ENCODE assay signal across 20 cellular contexts in genomic region chr2:23412556-23413155, GRCh38. TPM values are rescaled to one million over a fixed set of nuclear protein-coding genes. Genes with fewer than 3 reads are reported as not detected.
DNase-seq lines count a peak whose midpoint lies in the region; ATAC-seq and TF ChIP-seq lines count a peak whose summit lies in the region.
"Had no signal": no experiment of that assay in that cellular context is flagged by ENCODE, and none has a peak within 500 bp of the region (broad histone marks: within the 10 kb centered on the region; RNA-seq: fewer than 3 reads in every experiment).

No MANE protein-coding gene starts in this region.

- H3K4me3 Mint-ChIP-seq in activated T-helper 1 cell treated with anti-CD3 and anti-CD28 coated beads, Interleukin-12 subunit alpha, Interleukin-12 subunit beta, Interleukin-2, Interleukin-4 antibody, amounts not matched to agents 30 ng/mL and 10 ng/mL and 1 ng/mL, durations not matched to agents 14 hours and 24 hours and 36 hours, result no peak overlapping the region
- H3K4me3 Mint-ChIP-seq: activated naive CD8-positive, alpha-beta T cell treated with anti-CD3 and anti-CD28 coated beads, Interleukin-2, amount 10 ng/mL, durations not matched to agents 7 days and 5 days; B cell; dendritic cell treated with granulocyte-macrophage colony-stimulating factor and Interleukin-4, amounts not matched to agents 40 ng/mL and 50 ng/mL, for 4 days; H9; T-helper 1 cell treated with Interleukin-12 subunit alpha and Interleukin-12 subunit beta and Interleukin-4 antibody, amounts not matched to agents 30 μg/mL and 1 μg/mL, for 36 hours had no signal

- no peaks in the 10 kb centered on the region for H3K27me3 ChIP-seq in PC-9 (ENCODE audit: insufficient read depth, low read depth)
- no peaks in the 10 kb centered on the region for H3K27me3 ChIP-seq in osteoblast (ENCODE audit: insufficient read depth, low read length)

- H3F3A ChIP-seq in PC-9 (ENCODE audit: insufficient read depth, low read depth), result 0 out of 2 replicates have a peak, but pooled peaks cover 3% of the 10 kb centered on the region

- H3K36me3 ChIP-seq in PC-9 (ENCODE audit: low read depth) (no peaks in the 10 kb centered on the region), osteoblast (ENCODE audit: insufficient read depth, low read length) (no peaks in the 10 kb centered on the region)
- H3K36me3 ChIP-seq: neutrophil had no signal

- H3K4me1 ChIP-seq in PC-9 (replicated peaks; ENCODE audit: insufficient read depth) (peaks cover 17% of the 10 kb centered on the region), osteoblast (ENCODE audit: insufficient read depth, low read length) (peaks cover 19% of the 10 kb centered on the region)

- H3K36me3 Mint-ChIP-seq in activated T-helper 1 cell treated with anti-CD3 and anti-CD28 coated beads, Interleukin-12 subunit alpha, Interleukin-12 subunit beta, Interleukin-2, Interleukin-4 antibody, amounts not matched to agents 30 ng/mL and 10 ng/mL and 1 ng/mL, durations not matched to agents 14 hours and 24 hours and 36 hours (ENCODE audit: low read depth), result no peaks in the 10 kb centered on the region
- H3K36me3 Mint-ChIP-seq: activated naive CD8-positive, alpha-beta T cell treated with anti-CD3 and anti-CD28 coated beads, Interleukin-2, amount 10 ng/mL, durations not matched to agents 7 days and 5 days had no signal

- H3K4me2 ChIP-seq in PC-9 (peak overlapping the region; percentile 29; the same call in 1 of the 2 replicates), osteoblast (ENCODE audit: insufficient read depth, low read length) (peak overlapping the region; percentile 43)
- H3K4me2 ChIP-seq: KMS-11 had no signal

- peak; percentile 79 for DNase-seq in AG10803 (ENCODE audit: low read depth)
- DNase-seq in PC-9, result peak in 1 of 2 experiments; percentile 73
- peak; percentile 61 for DNase-seq in coronary artery (ENCODE audit: low spot score)
- no peak for DNase-seq in osteoblast (ENCODE audit: insufficient read length, low spot score, missing footprints)
- DNase-seq in activated T-helper 1 cell treated with anti-CD3 and anti-CD28 coated beads, Interleukin-12 subunit alpha, Interleukin-12 subunit beta, Interleukin-2, Interleukin-4 antibody, amounts not matched to agents 30 ng/mL and 10 ng/mL and 1 ng/mL, durations not matched to agents 14 hours and 24 hours and 36 hours (ENCODE audit: low spot score), result no peak
- no peak for DNase-seq in amygdala (lab: John Stamatoyannopoulos, UW)
- DNase-seq: activated CD4-positive, alpha-beta T cell treated with anti-CD3 and anti-CD28 coated beads for 1 hour; activated naive CD8-positive, alpha-beta T cell treated with anti-CD3 and anti-CD28 coated beads, Interleukin-2, amount 10 ng/mL, durations not matched to agents 7 days and 5 days; DMS153; H9; NCI-H1436; NCI-H510A treated with DMSO at 0.1 percent for 48 hours; stimulated activated naive CD4-positive, alpha-beta T cell treated with Interleukin-2 at 50 U/mL for 16 hours had no signal

- CTCF ChIA-PET in PC-9 (lab: Charles Lee), result interaction anchor here (0.6 kb wide), 1 partner anchor 923 kb away, joined by 3 read pairs; no protein-coding TSS in a partner anchor

- POLR2A ChIA-PET in PC-9 (lab: Charles Lee; ENCODE audit: unreplicated experiment), result no interaction called here

- BruUV-seq in PC-9 (replicated peaks; lab: Mats Ljungman, UMichigan), result no TSS peak

- no peaks in the 10 kb centered on the region for H3K4me1 Mint-ChIP-seq in activated T-helper 1 cell treated with anti-CD3 and anti-CD28 coated beads, Interleukin-12 subunit alpha, Interleukin-12 subunit beta, Interleukin-2, Interleukin-4 antibody, amounts not matched to agents 30 ng/mL and 10 ng/mL and 1 ng/mL, durations not matched to agents 14 hours and 24 hours and 36 hours (ENCODE audit: low read depth)
- H3K4me1 Mint-ChIP-seq: activated naive CD8-positive, alpha-beta T cell treated with anti-CD3 and anti-CD28 coated beads, Interleukin-2, amount 10 ng/mL, durations not matched to agents 7 days and 5 days; B cell had no signal

- H3K9me3 Mint-ChIP-seq in activated T-helper 1 cell treated with anti-CD3 and anti-CD28 coated beads, Interleukin-12 subunit alpha, Interleukin-12 subunit beta, Interleukin-2, Interleukin-4 antibody, amounts not matched to agents 30 ng/mL and 10 ng/mL and 1 ng/mL, durations not matched to agents 14 hours and 24 hours and 36 hours, result no peaks in the 10 kb centered on the region
- H3K9me3 Mint-ChIP-seq: activated naive CD8-positive, alpha-beta T cell treated with anti-CD3 and anti-CD28 coated beads, Interleukin-2, amount 10 ng/mL, durations not matched to agents 7 days and 5 days; dendritic cell treated with granulocyte-macrophage colony-stimulating factor and Interleukin-4, amounts not matched to agents 40 ng/mL and 50 ng/mL, for 4 days; T-helper 1 cell treated with Interleukin-12 subunit alpha and Interleukin-12 subunit beta and Interleukin-4 antibody, amounts not matched to agents 30 μg/mL and 1 μg/mL, for 36 hours had no signal

- H3K27me3 Mint-ChIP-seq in activated T-helper 1 cell treated with anti-CD3 and anti-CD28 coated beads, Interleukin-12 subunit alpha, Interleukin-12 subunit beta, Interleukin-2, Interleukin-4 antibody, amounts not matched to agents 30 ng/mL and 10 ng/mL and 1 ng/mL, durations not matched to agents 14 hours and 24 hours and 36 hours (ENCODE audit: insufficient read depth), result peaks cover 9% of the 10 kb centered on the region
- H3K27me3 Mint-ChIP-seq: B cell had no signal

- H3K79me2 ChIP-seq in PC-9 (ENCODE audit: low read depth) (no peaks in the 10 kb centered on the region), osteoblast (ENCODE audit: insufficient read depth, low read length) (no peaks in the 10 kb centered on the region)

- ATAC-seq in GM21360 (IDR thresholded peaks at IDR 0.05; ENCODE audit: unreplicated experiment), result no peak
- ATAC-seq in HG03025 (IDR thresholded peaks at IDR 0.05; ENCODE audit: low FRiP score, unreplicated experiment), result no peak

- no peaks in the 10 kb centered on the region for H3K9me3 ChIP-seq in PC-9 (ENCODE audit: insufficient read depth, low read depth)
- no peaks in the 10 kb centered on the region for H3K9me3 ChIP-seq in osteoblast (ENCODE audit: low read depth, low read length)
- H3K9me3 ChIP-seq: neutrophil had no signal

- no peak overlapping the region for H3K27ac Mint-ChIP-seq in activated T-helper 1 cell treated with anti-CD3 and anti-CD28 coated beads, Interleukin-12 subunit alpha, Interleukin-12 subunit beta, Interleukin-2, Interleukin-4 antibody, amounts not matched to agents 30 ng/mL and 10 ng/mL and 1 ng/mL, durations not matched to agents 14 hours and 24 hours and 36 hours
- H3K27ac Mint-ChIP-seq: activated naive CD8-positive, alpha-beta T cell treated with anti-CD3 and anti-CD28 coated beads, Interleukin-2, amount 10 ng/mL, durations not matched to agents 7 days and 5 days; B cell; dendritic cell treated with granulocyte-macrophage colony-stimulating factor and Interleukin-4, amounts not matched to agents 40 ng/mL and 50 ng/mL, for 4 days; T-helper 1 cell treated with Interleukin-12 subunit alpha and Interleukin-12 subunit beta and Interleukin-4 antibody, amounts not matched to agents 30 μg/mL and 1 μg/mL, for 36 hours had no signal

- intact Hi-C loops in PC-9 (cut with micrococcal nuclease; ENCODE audit: unreplicated experiment), result no loop called here
- intact Hi-C loops in activated T-helper 1 cell treated with anti-CD3 and anti-CD28 coated beads, Interleukin-12 subunit alpha, Interleukin-12 subunit beta, Interleukin-2, Interleukin-4 antibody, amounts not matched to agents 30 ng/mL and 10 ng/mL and 1 ng/mL, durations not matched to agents 14 hours and 24 hours and 36 hours (cut with micrococcal nuclease), result no loop called here

- no peak overlapping the region for H3K4me3 ChIP-seq in AG10803 (ENCODE audit: low read length)
- H3K4me3 ChIP-seq in PC-9, result no peak overlapping the region
- no peak overlapping the region for H3K4me3 ChIP-seq in coronary artery
- no peak overlapping the region for H3K4me3 ChIP-seq in osteoblast (ENCODE audit: insufficient read depth, low read length)

- H3K9me2 ChIP-seq in PC-9 (ENCODE audit: insufficient read depth), result no peaks in the 10 kb centered on the region

- H4K20me1 ChIP-seq in PC-9 (ENCODE audit: insufficient read depth) (no peaks in the 10 kb centered on the region), osteoblast (ENCODE audit: insufficient read depth, low read length) (no peaks in the 10 kb centered on the region)

- no peak for TF ChIP-seq CTCF in AG10803 (conservative IDR thresholded peaks at IDR 0.05; ENCODE audit: low read length)
- TF ChIP-seq CTCF in PC-9 (conservative IDR thresholded peaks at IDR 0.05), result no peak
- no peak for TF ChIP-seq CTCF in coronary artery (IDR thresholded peaks at IDR 0.05)
- TF ChIP-seq CTCF in osteoblast (IDR thresholded peaks at IDR 0.05; ENCODE audit: extremely low read depth, low read depth, low read length), result no peak

- H2AFZ ChIP-seq in PC-9 (no peak overlapping the region), osteoblast (ENCODE audit: low read length) (no peak overlapping the region)

- no peak overlapping the region for H3K27ac ChIP-seq in PC-9
- peak overlapping the region in 1 of 2 donors; percentile 83 for H3K27ac ChIP-seq in coronary artery
- peak overlapping the region; percentile 81 for H3K27ac ChIP-seq in osteoblast (ENCODE audit: low read depth, low read length)
- H3K27ac ChIP-seq: KMS-11, neutrophil had no signal

RNA-seq across cellular contexts. Expression of gene KLHL29, which starts 27.7 kb away (rescaled TPM):
- total RNA-seq in PC-9 (2021), result 3.1 and 3.4 TPM in 2 replicates
- total RNA-seq in osteoblast, result 1.5 and 3.3 TPM in 2 replicates
- 2.8 and 3.3 TPM in 2 replicates for total RNA-seq in activated T-helper 1 cell treated with anti-CD3 and anti-CD28 coated beads, Interleukin-12 subunit alpha, Interleukin-12 subunit beta, Interleukin-2, Interleukin-4 antibody, amounts not matched to agents 30 ng/mL and 10 ng/mL and 1 ng/mL, durations not matched to agents 14 hours and 24 hours and 36 hours

Comparison
In these comparisons a context has a peak if more than half of its experiments do, and no peak if none do; other contexts are left out.
1. DNase-seq: peak in AG10803 (single experiment) and coronary artery (single experiment); none in osteoblast (single experiment), activated T-helper 1 cell treated with anti-CD3 and anti-CD28 coated beads, Interleukin-12 subunit alpha, Interleukin-12 subunit beta, Interleukin-2, Interleukin-4 antibody, amounts not matched to agents 30 ng/mL and 10 ng/mL and 1 ng/mL, durations not matched to agents 14 hours and 24 hours and 36 hours (single experiment) and amygdala (0 of 56).